ENCODE assay signal across 1 cellular context in genomic region chr1:7002728-7003127, GRCh38.
A peak's percentile ranks its signal among the peaks of the same experiment; 100 is the strongest.
TF ChIP-seq lines count a peak whose summit lies in the region.

No MANE protein-coding gene starts in this region.

TF ChIP-seq in A549, 52 proteins besides CTCF, POLR2A, EP300 and RAD21 (continued from another document):
- peak; percentile 56; the same call in 1 of the 2 replicates for TF ChIP-seq REST (IDR thresholded peaks at IDR 0.05)
